Comparison of ENCODE assay signal across 24 cellular contexts in genomic region chr9:83456226-83456625, GRCh38.
"Had no signal": no experiment of that assay in that cellular context is flagged by ENCODE, and none has a peak within 500 bp of the region (broad histone marks: within the 10 kb centered on the region; RNA-seq: fewer than 3 reads in every experiment).

No MANE protein-coding gene starts in this region.

- H3K27me3 ChIP-seq: esophagus muscularis mucosa, gastrocnemius medialis, heart right ventricle, pancreas, right lobe of liver, spleen, tibial nerve, upper lobe of right lung, vagina had no signal

- ATAC-seq: effector memory CD8-positive, alpha-beta T cell; gastrocnemius medialis; heart right ventricle; pancreas; right lobe of liver; stimulated activated memory B cell treated with anti-CD40 and anti-IgM and Interleukin-4, amounts not matched to agents 10 μg/mL and 1 μg/mL and 100 μg/mL, for 72 hours; upper lobe of right lung had no signal

- H3K27me3 Mint-ChIP-seq: dendritic cell treated with granulocyte-macrophage colony-stimulating factor and Interleukin-4, amounts not matched to agents 40 ng/mL and 50 ng/mL, for 4 days; effector memory CD8-positive, alpha-beta T cell; naive B cell; progenitor cell of endocrine pancreas; stimulated activated memory B cell treated with anti-CD40 and anti-IgM and Interleukin-4, amounts not matched to agents 10 μg/mL and 1 μg/mL and 100 μg/mL, for 72 hours; stimulated activated naive CD8-positive, alpha-beta T cell treated with anti-CD3 and anti-CD28 coated beads, Interleukin-15, Interleukin-2, amounts not matched to agents 100 ng/mL and 50 ng/mL, for 24 hours had no signal

- H3K9me3 ChIP-seq: gastrocnemius medialis, pancreas, right lobe of liver, upper lobe of right lung, vagina had no signal

- H3K27ac ChIP-seq: epithelial cell of prostate, esophagus muscularis mucosa, gastrocnemius medialis, heart right ventricle, pancreas, right lobe of liver, spleen, tibial nerve, upper lobe of right lung, vagina had no signal

- H3K4me3 Mint-ChIP-seq: dendritic cell treated with granulocyte-macrophage colony-stimulating factor and Interleukin-4, amounts not matched to agents 40 ng/mL and 50 ng/mL, for 4 days; effector memory CD8-positive, alpha-beta T cell; naive B cell; nephron; stimulated activated memory B cell treated with anti-CD40 and anti-IgM and Interleukin-4, amounts not matched to agents 10 μg/mL and 1 μg/mL and 100 μg/mL, for 72 hours; stimulated activated naive CD8-positive, alpha-beta T cell treated with anti-CD3 and anti-CD28 coated beads, Interleukin-15, Interleukin-2, amounts not matched to agents 100 ng/mL and 50 ng/mL, for 24 hours had no signal

- H3K4me1 Mint-ChIP-seq: naive B cell; nephron; stimulated activated memory B cell treated with anti-CD40 and anti-IgM and Interleukin-4, amounts not matched to agents 10 μg/mL and 1 μg/mL and 100 μg/mL, for 72 hours had no signal

- H3K4me3 ChIP-seq: esophagus muscularis mucosa, gastrocnemius medialis, heart right ventricle, pancreas, right lobe of liver, spleen, tibial nerve, upper lobe of right lung, vagina had no signal

- H3K36me3 ChIP-seq: esophagus muscularis mucosa, gastrocnemius medialis, heart right ventricle, pancreas, right lobe of liver, spleen, tibial nerve, upper lobe of right lung, vagina had no signal

- H3K4me1 ChIP-seq: esophagus muscularis mucosa, gastrocnemius medialis, heart right ventricle, pancreas, right lobe of liver, spleen, tibial nerve, upper lobe of right lung, vagina had no signal

- DNase-seq: effector memory CD8-positive, alpha-beta T cell; gastrocnemius medialis; heart right ventricle; hypothalamus; kidney glomerular epithelial cell; mesendoderm; naive B cell; occipital lobe; pancreas; right lobe of liver; spleen; stimulated activated CD4-positive, alpha-beta T cell treated with anti-CD3 and anti-CD28 coated beads, Interleukin-15, amount 100 ng/mL, for 24 hours; stimulated activated CD4-positive, alpha-beta T cell treated with anti-CD3 and anti-CD28 coated beads, Interleukin-1b, Interleukin-23, amount 100 ng/mL, for 48 hours; stimulated activated CD4-positive, alpha-beta T cell treated with anti-CD3 and anti-CD28 coated beads, Interleukin-4, amount 100 ng/mL, for 24 hours; upper lobe of right lung had no signal

- H3K27ac Mint-ChIP-seq: dendritic cell treated with granulocyte-macrophage colony-stimulating factor and Interleukin-4, amounts not matched to agents 40 ng/mL and 50 ng/mL, for 4 days; effector memory CD8-positive, alpha-beta T cell; naive B cell; nephron; progenitor cell of endocrine pancreas; stimulated activated memory B cell treated with anti-CD40 and anti-IgM and Interleukin-4, amounts not matched to agents 10 μg/mL and 1 μg/mL and 100 μg/mL, for 72 hours; stimulated activated naive CD8-positive, alpha-beta T cell treated with anti-CD3 and anti-CD28 coated beads, Interleukin-15, Interleukin-2, amounts not matched to agents 100 ng/mL and 50 ng/mL, for 24 hours had no signal
